10 cellular contexts compared by ENCODE assay signal in genomic region chr10:97851341-97852001, GRCh38. TPM values are rescaled to one million over a fixed set of nuclear protein-coding genes. Genes with fewer than 3 reads are reported as not detected.
DNase-seq lines count a peak whose midpoint lies in the region; TF ChIP-seq lines count a peak whose summit lies in the region.
"Had no signal": no experiment of that assay in that cellular context is flagged by ENCODE, and none has a peak within 500 bp of the region (broad histone marks: within the 10 kb centered on the region; RNA-seq: fewer than 3 reads in every experiment).

No MANE protein-coding gene starts in this region.

- no TSS peak for BruUV-seq in PC-9 (replicated peaks; lab: Mats Ljungman, UMichigan)
- no TSS peak for BruUV-seq in Calu3 (replicated peaks; lab: Mats Ljungman, UMichigan)

- 0 out of 2 replicates have a peak, but pooled peaks cover 9% of the 10 kb centered on the region for H3K79me2 ChIP-seq in PC-9 (ENCODE audit: low read depth)
- H3K79me2 ChIP-seq: parathyroid adenoma had no signal

- H3K9me2 ChIP-seq in PC-9 (ENCODE audit: insufficient read depth): no peaks in the 10 kb centered on the region

- H3K4me1 ChIP-seq in PC-9 (replicated peaks; ENCODE audit: insufficient read depth): peaks cover 48% of the 10 kb centered on the region

- peaks cover 15% of the 10 kb centered on the region for H3K36me3 Mint-ChIP-seq in Calu3 (ENCODE audit: insufficient read depth, unreplicated experiment)

- H3K9me3 Mint-ChIP-seq in Calu3 (ENCODE audit: low read depth, unreplicated experiment): no peaks in the 10 kb centered on the region

- H4K20me1 ChIP-seq in PC-9 (ENCODE audit: insufficient read depth): no peaks in the 10 kb centered on the region

- H3K4me3 ChIP-seq in PC-9: no peak overlapping the region; the same call in 1 of the 2 replicates
- H3K4me3 ChIP-seq in MG63: no peak overlapping the region

- TF ChIP-seq CTCF in PC-9 (conservative IDR thresholded peaks at IDR 0.05): no peak
- TF ChIP-seq CTCF in Calu3 (IDR thresholded peaks at IDR 0.05; ENCODE audit: unreplicated experiment): no peak

- intact Hi-C loops in PC-9 (cut with micrococcal nuclease; ENCODE audit: unreplicated experiment) (no loop called here), Calu3 (cut with micrococcal nuclease; ENCODE audit: unreplicated experiment) (no loop called here)

- H3K27ac Mint-ChIP-seq in Calu3 (ENCODE audit: unreplicated experiment): no peak overlapping the region

- H3K4me3 Mint-ChIP-seq in Calu3 (ENCODE audit: low read depth, unreplicated experiment): no peak overlapping the region

- H3K27me3 ChIP-seq in PC-9 (ENCODE audit: insufficient read depth, low read depth): no peaks in the 10 kb centered on the region
- peaks cover 12% of the 10 kb centered on the region for H3K27me3 ChIP-seq in MG63

- no peaks in the 10 kb centered on the region for H3K36me3 ChIP-seq in PC-9 (ENCODE audit: low read depth)
- no peaks in the 10 kb centered on the region for H3K36me3 ChIP-seq in MG63

- H3K27me3 Mint-ChIP-seq in Calu3 (ENCODE audit: unreplicated experiment): no peaks in the 10 kb centered on the region

- H3K4me1 Mint-ChIP-seq in Calu3 (ENCODE audit: low read depth, unreplicated experiment): peaks cover 12% of the 10 kb centered on the region

- peak overlapping the region; percentile 75; the same call in 1 of the 2 replicates for H3K4me2 ChIP-seq in PC-9

- H2AFZ ChIP-seq in PC-9: no peak overlapping the region
- H2AFZ ChIP-seq: parathyroid adenoma had no signal

- CTCF ChIA-PET in PC-9 (lab: Charles Lee) (no interaction called here), Calu3 (lab: Charles Lee) (no interaction called here)

- H3K9me3 ChIP-seq in PC-9 (ENCODE audit: insufficient read depth, low read depth): no peaks in the 10 kb centered on the region
- H3K9me3 ChIP-seq in MG63: no peaks in the 10 kb centered on the region

- H3F3A ChIP-seq in PC-9 (ENCODE audit: insufficient read depth, low read depth): peaks cover 8% of the 10 kb centered on the region; the same call in 1 of the 2 replicates

- POLR2A ChIA-PET in PC-9 (lab: Charles Lee; ENCODE audit: unreplicated experiment): no interaction called here

- peak; percentile 75 for DNase-seq in DMS 273 treated with DMSO at 0.1 percent for 48 hours (lab: John Stamatoyannopoulos, UW)
- no peak for DNase-seq in PC-9
- DNase-seq in amygdala (lab: John Stamatoyannopoulos, UW): peak in 35 of 56 donors; percentile 8 to 83 (median 43)
- DNase-seq in occipital lobe (lab: John Stamatoyannopoulos, UW): peak; percentile 71
- no peak for DNase-seq in LoVo (ENCODE audit: low spot score)
- no peak for DNase-seq in MG63
- DNase-seq in NCI-H82 (lab: John Stamatoyannopoulos, UW): no peak
- no peak for DNase-seq in Calu3

- no peak overlapping the region for H3K27ac ChIP-seq in PC-9
- H3K27ac ChIP-seq: HL-60, parathyroid adenoma had no signal

RNA-seq across cellular contexts. Expression of gene GOLGA7B, which starts 1.8 kb away (rescaled TPM):
- total RNA-seq in PC-9 (2021) (0.90 and 1.1 TPM in 2 replicates), occipital lobe (11.9 TPM), Calu3 (2022) (1.0 and 1.4 TPM in 2 replicates)
- 0.20 TPM in 1 of 2 replicates, not detected in the other for total RNA-seq in MG63 (2014; rRNA removed; shearing (Covaris generic); ENCODE audit: low replicate concordance)

Comparison
In these comparisons a context has a peak if more than half of its experiments do, and no peak if none do; other contexts are left out.
1. DNase-seq: peak in DMS 273 treated with DMSO at 0.1 percent for 48 hours (single experiment), amygdala (35 of 56) and occipital lobe (single experiment); none in PC-9 (0 of 2), LoVo (single experiment), MG63 (single experiment), NCI-H82 (single experiment) and Calu3 (single experiment).